ENCODE assay signal across 11 cellular contexts in the genomic region with DNA sequence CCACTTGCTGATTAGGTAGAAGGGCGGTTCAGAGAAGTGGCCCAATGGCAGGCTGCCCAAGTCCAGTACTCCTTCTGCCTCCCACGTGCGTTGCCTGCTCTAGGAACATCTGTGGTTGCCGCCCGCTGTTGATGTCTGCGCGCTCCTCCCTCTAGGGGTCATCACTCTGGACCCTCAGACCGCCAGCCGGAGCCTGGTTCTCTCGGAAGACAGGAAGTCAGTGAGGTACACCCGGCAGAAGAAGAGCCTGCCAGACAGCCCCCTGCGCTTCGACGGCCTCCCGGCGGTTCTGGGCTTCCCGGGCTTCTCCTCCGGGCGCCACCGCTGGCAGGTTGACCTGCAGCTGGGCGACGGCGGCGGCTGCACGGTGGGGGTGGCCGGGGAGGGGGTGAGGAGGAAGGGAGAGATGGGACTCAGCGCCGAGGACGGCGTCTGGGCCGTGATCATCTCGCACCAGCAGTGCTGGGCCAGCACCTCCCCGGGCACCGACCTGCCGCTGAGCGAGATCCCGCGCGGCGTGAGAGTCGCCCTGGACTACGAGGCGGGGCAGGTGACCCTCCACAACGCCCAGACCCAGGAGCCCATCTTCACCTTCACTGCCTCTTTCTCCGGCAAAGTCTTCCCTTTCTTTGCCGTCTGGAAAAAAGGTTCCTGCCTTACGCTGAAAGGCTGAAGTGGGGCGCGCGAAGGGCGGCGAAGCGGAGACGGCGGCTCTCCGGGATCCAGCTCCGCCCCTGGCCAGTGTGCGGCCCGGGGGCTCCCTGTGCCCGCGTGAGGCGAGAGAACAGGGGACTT. TPM values are rescaled to one million over a fixed set of nuclear protein-coding genes. Genes with fewer than 3 reads are reported as not detected.
DNase-seq lines count a peak whose midpoint lies in the region; ATAC-seq, FAIRE-seq and TF ChIP-seq lines count a peak whose summit lies in the region.
"Had no signal": no experiment of that assay in that cellular context is flagged by ENCODE, and none has a peak within 500 bp of the region (broad histone marks: within the 10 kb centered on the region; RNA-seq: fewer than 3 reads in every experiment).

No MANE protein-coding gene starts in this region.

- no peaks in the 10 kb centered on the region for H3K79me2 ChIP-seq in keratinocyte (ENCODE audit: control insufficient read depth, insufficient read depth, low read length)

- H3K9me3 ChIP-seq in keratinocyte (ENCODE audit: control insufficient read depth, low read depth, low read length) (no peaks in the 10 kb centered on the region), thoracic aorta (no peaks in the 10 kb centered on the region)

- H3K27me3 ChIP-seq in keratinocyte (ENCODE audit: control insufficient read depth, extremely low read depth, insufficient read depth, low read length): peaks cover 62% of the 10 kb centered on the region
- H3K27me3 ChIP-seq in thoracic aorta (replicated peaks; ENCODE audit: insufficient read depth): no peaks in the 10 kb centered on the region

- ATAC-seq in activated T-helper 17 cell treated with anti-CD3 and anti-CD28 coated beads, Interleukin-2, amount 50 U/mL, for 72 hours (replicated peaks): peak; percentile 26
- ATAC-seq in thoracic aorta (ENCODE audit: insufficient number of reproducible peaks, low FRiP score, low read depth): no peak

- H3K4me1 Mint-ChIP-seq in activated T-helper 17 cell treated with anti-CD3 and anti-CD28 coated beads, Interleukin-2, amount 50 U/mL, for 72 hours: peaks cover 4% of the 10 kb centered on the region

- H3K4me3 ChIP-seq in keratinocyte (ENCODE audit: control insufficient read depth in 2 of 3, extremely low read depth in 1 of 3, insufficient read depth in 2 of 3, low read depth in 1 of 3, low read length in 3 of 3): no peak overlapping the region
- peak overlapping the region; percentile 34 for H3K4me3 ChIP-seq in thoracic aorta

- peak; percentile 34 for DNase-seq in activated T-cell treated with anti-CD3 and anti-CD28 coated beads, Interleukin-2, amount 50 U/mL, for 1 hour
- no peak for DNase-seq in activated T-cell treated with anti-CD3 and anti-CD28 coated beads, Interleukin-2, amount 50 U/mL, for 48 hours
- DNase-seq in keratinocyte (ENCODE audit: low read depth, low spot score): no peak
- no peak for DNase-seq in thoracic aorta (ENCODE audit: low spot score)
- no peak for DNase-seq in NOMO-1 treated with DMSO at 0.1 percent for 48 hours (lab: John Stamatoyannopoulos, UW; ENCODE audit: unreplicated experiment)
- DNase-seq in NK-92 (lab: John Stamatoyannopoulos, UW; ENCODE audit: unreplicated experiment): no peak
- no peak for DNase-seq in activated effector memory CD4-positive, alpha-beta T cell treated with Interleukin-2 at 50 U/mL for 16 hours
- DNase-seq: small intestine had no signal

- H3K4me1 ChIP-seq in keratinocyte (ENCODE audit: control insufficient read depth, extremely low read depth, insufficient read depth, low read length) (no peaks in the 10 kb centered on the region), thoracic aorta (ENCODE audit: control insufficient read depth in 1 of 2, low read depth in 2 of 2) (no peaks in the 10 kb centered on the region)

- no peak for FAIRE-seq in keratinocyte (lab: Jason Lieb, UNC)
- FAIRE-seq: small intestine had no signal

- no peak overlapping the region for H2AFZ ChIP-seq in keratinocyte (ENCODE audit: control insufficient read depth, low read length)

- no peaks in the 10 kb centered on the region for H4K20me1 ChIP-seq in keratinocyte (ENCODE audit: control insufficient read depth, extremely low read depth, insufficient read depth, low read length)

- no peaks in the 10 kb centered on the region for H3K9me3 Mint-ChIP-seq in activated T-helper 17 cell treated with anti-CD3 and anti-CD28 coated beads, Interleukin-2, amount 50 U/mL, for 72 hours
- H3K9me3 Mint-ChIP-seq: CD8-positive, alpha-beta memory T cell had no signal

- no peak for TF ChIP-seq CTCF in keratinocyte (optimal IDR thresholded peaks at IDR 0.05 in 1 of 3, IDR thresholded peaks at IDR 0.05 in 1 of 3, conservative IDR thresholded peaks at IDR 0.05 in 1 of 3; ENCODE audit: extremely low read depth in 1 of 3, insufficient read depth in 2 of 3, low read length in 3 of 3)
- no peak for TF ChIP-seq CTCF in thoracic aorta (IDR thresholded peaks at IDR 0.05)

- no peak overlapping the region for H3K27ac ChIP-seq in keratinocyte (ENCODE audit: control insufficient read depth, insufficient read depth, low read length)
- no peak overlapping the region for H3K27ac ChIP-seq in thoracic aorta

- H3K9me1 ChIP-seq in keratinocyte (ENCODE audit: control insufficient read depth, extremely low read depth, insufficient read depth, low read length): no peaks in the 10 kb centered on the region

- no peak overlapping the region for H3K9ac ChIP-seq in keratinocyte (ENCODE audit: control insufficient read depth, extremely low read depth, insufficient read depth, low read length)

- H3K27ac Mint-ChIP-seq in activated T-helper 17 cell treated with anti-CD3 and anti-CD28 coated beads, Interleukin-2, amount 50 U/mL, for 72 hours: no peak overlapping the region

- H3K36me3 Mint-ChIP-seq in activated T-helper 17 cell treated with anti-CD3 and anti-CD28 coated beads, Interleukin-2, amount 50 U/mL, for 72 hours (ENCODE audit: low read depth): no peaks in the 10 kb centered on the region
- H3K36me3 Mint-ChIP-seq: CD8-positive, alpha-beta memory T cell had no signal

- peak overlapping the region; percentile 23 for H3K4me2 ChIP-seq in keratinocyte (ENCODE audit: control insufficient read depth, extremely low read depth, insufficient read depth, low read depth, low read length)

- dilution Hi-C loops in keratinocyte (cut with MboI; ENCODE audit: extremely low pct_ligation_motif_present, low sequenced_read_pairs): no loop called here

- no peaks in the 10 kb centered on the region for H3K36me3 ChIP-seq in keratinocyte (ENCODE audit: control insufficient read depth in 2 of 2, extremely low read depth in 1 of 2, insufficient read depth in 2 of 2, low read length in 2 of 2)
- H3K36me3 ChIP-seq in thoracic aorta: no peaks in the 10 kb centered on the region

- no peak overlapping the region for H3K4me3 Mint-ChIP-seq in activated T-helper 17 cell treated with anti-CD3 and anti-CD28 coated beads, Interleukin-2, amount 50 U/mL, for 72 hours

- H3K27me3 Mint-ChIP-seq in activated T-helper 17 cell treated with anti-CD3 and anti-CD28 coated beads, Interleukin-2, amount 50 U/mL, for 72 hours: peaks cover 47% of the 10 kb centered on the region

RNA-seq across cellular contexts. Expression of a gene that starts 8.5 kb away (rescaled TPM):
- not detected for total RNA-seq in activated T-helper 17 cell treated with anti-CD3 and anti-CD28 coated beads, Interleukin-2, amount 50 U/mL, for 72 hours
- not detected in 3 replicates for polyA plus RNA-seq in keratinocyte
- polyA plus RNA-seq in keratinocyte (2011; ENCODE audit: low read depth): 0.11 TPM
- not detected in 2 replicates for polyA plus RNA-seq in keratinocyte (2011; cell fraction: cytosol; rRNA removed)
- polyA plus RNA-seq in keratinocyte (2011; cell fraction: nucleus; rRNA removed): not detected in 2 replicates
- not detected in 2 replicates for polyA plus RNA-seq in keratinocyte (2012; ENCODE audit: low replicate concordance)
- not detected in 3 replicates for polyA minus RNA-seq in keratinocyte
- polyA minus RNA-seq in keratinocyte (2011; cell fraction: cytosol; rRNA and poly(A)+ RNA removed): not detected
- not detected in 2 replicates for polyA minus RNA-seq in keratinocyte (2011; cell fraction: nucleus; rRNA and poly(A)+ RNA removed)
- not detected for total RNA-seq in thoracic aorta
- total RNA-seq: CD8-positive, alpha-beta memory T cell; glomerular endothelial cell had no signal
- polyA plus RNA-seq: CD8-positive, alpha-beta memory T cell had no signal

RNA-seq across cellular contexts. Expression of a gene that starts 10.9 kb away (rescaled TPM):
- under 1 TPM in 1 of 2 donors, not detected in 1; 0.16 TPM for total RNA-seq in activated T-helper 17 cell treated with anti-CD3 and anti-CD28 coated beads, Interleukin-2, amount 50 U/mL, for 72 hours
- polyA plus RNA-seq in keratinocyte: not detected in 3 replicates
- polyA plus RNA-seq in keratinocyte (2011; ENCODE audit: low read depth): not detected
- polyA plus RNA-seq in keratinocyte (2011; cell fraction: cytosol; rRNA removed): not detected in 2 replicates
- polyA plus RNA-seq in keratinocyte (2011; cell fraction: nucleus; rRNA removed): not detected in 2 replicates
- polyA plus RNA-seq in keratinocyte (2012; ENCODE audit: low replicate concordance): not detected in 2 replicates
- polyA minus RNA-seq in keratinocyte: not detected in 3 replicates
- polyA minus RNA-seq in keratinocyte (2011; cell fraction: cytosol; rRNA and poly(A)+ RNA removed): not detected
- polyA minus RNA-seq in keratinocyte (2011; cell fraction: nucleus; rRNA and poly(A)+ RNA removed): not detected in 2 replicates
- not detected for total RNA-seq in thoracic aorta
- total RNA-seq: CD8-positive, alpha-beta memory T cell; glomerular endothelial cell had no signal
- polyA plus RNA-seq: CD8-positive, alpha-beta memory T cell had no signal

RNA-seq across cellular contexts. Expression of a gene that starts 35.9 kb away (rescaled TPM):
- total RNA-seq in activated T-helper 17 cell treated with anti-CD3 and anti-CD28 coated beads, Interleukin-2, amount 50 U/mL, for 72 hours: not detected
- not detected in 3 replicates for polyA plus RNA-seq in keratinocyte
- not detected for polyA plus RNA-seq in keratinocyte (2011; ENCODE audit: low read depth)
- polyA plus RNA-seq in keratinocyte (2011; cell fraction: cytosol; rRNA removed): not detected in 2 replicates
- polyA plus RNA-seq in keratinocyte (2011; cell fraction: nucleus; rRNA removed): not detected in 2 replicates
- polyA plus RNA-seq in keratinocyte (2012; ENCODE audit: low replicate concordance): not detected in 2 replicates
- polyA minus RNA-seq in keratinocyte: not detected in 3 replicates
- polyA minus RNA-seq in keratinocyte (2011; cell fraction: cytosol; rRNA and poly(A)+ RNA removed): not detected
- not detected in 2 replicates for polyA minus RNA-seq in keratinocyte (2011; cell fraction: nucleus; rRNA and poly(A)+ RNA removed)
- total RNA-seq in thoracic aorta: not detected
- total RNA-seq: CD8-positive, alpha-beta memory T cell; glomerular endothelial cell had no signal
- polyA plus RNA-seq: CD8-positive, alpha-beta memory T cell had no signal

RNA-seq across cellular contexts. Expression of a gene that starts 41.3 kb away (rescaled TPM):
- 10 to 100 TPM; 37.6 to 67.0 TPM for total RNA-seq in activated T-helper 17 cell treated with anti-CD3 and anti-CD28 coated beads, Interleukin-2, amount 50 U/mL, for 72 hours
- 34.3 to 37.1 TPM (median 34.7 TPM) in 3 replicates for polyA plus RNA-seq in keratinocyte
- polyA plus RNA-seq in keratinocyte (2011; ENCODE audit: low read depth): 14.5 TPM
- 30.5 and 34.8 TPM in 2 replicates for polyA plus RNA-seq in keratinocyte (2011; cell fraction: cytosol; rRNA removed)
- polyA plus RNA-seq in keratinocyte (2011; cell fraction: nucleus; rRNA removed): 55.2 and 57.5 TPM in 2 replicates
- 22.1 and 40.9 TPM in 2 replicates for polyA plus RNA-seq in keratinocyte (2012; ENCODE audit: low replicate concordance)
- polyA minus RNA-seq in keratinocyte: 30.9 to 72.0 TPM (median 35.9 TPM) in 3 replicates
- polyA minus RNA-seq in keratinocyte (2011; cell fraction: cytosol; rRNA and poly(A)+ RNA removed): 23.4 TPM
- 20.9 and 34.4 TPM in 2 replicates for polyA minus RNA-seq in keratinocyte (2011; cell fraction: nucleus; rRNA and poly(A)+ RNA removed)
- 10 to 100 TPM; 36.0 to 36.1 TPM for total RNA-seq in thoracic aorta

RNA-seq across cellular contexts. Expression of a gene that starts 59.0 kb away (rescaled TPM):
- total RNA-seq in activated T-helper 17 cell treated with anti-CD3 and anti-CD28 coated beads, Interleukin-2, amount 50 U/mL, for 72 hours: not detected
- 0.06 TPM in 1 of 3 replicates, not detected in the others for polyA plus RNA-seq in keratinocyte
- not detected for polyA plus RNA-seq in keratinocyte (2011; ENCODE audit: low read depth)
- 0.05 TPM in 2 replicates for polyA plus RNA-seq in keratinocyte (2011; cell fraction: cytosol; rRNA removed)
- 0.08 TPM in 1 of 2 replicates, not detected in the other for polyA plus RNA-seq in keratinocyte (2011; cell fraction: nucleus; rRNA removed)
- polyA plus RNA-seq in keratinocyte (2012; ENCODE audit: low replicate concordance): 0.18 and 2.5 TPM in 2 replicates
- polyA minus RNA-seq in keratinocyte: not detected in 3 replicates
- polyA minus RNA-seq in keratinocyte (2011; cell fraction: cytosol; rRNA and poly(A)+ RNA removed): not detected
- polyA minus RNA-seq in keratinocyte (2011; cell fraction: nucleus; rRNA and poly(A)+ RNA removed): not detected in 2 replicates
- 1 to 10 TPM in 1 of 2 donors, not detected in 1; 2.0 TPM for total RNA-seq in thoracic aorta
- total RNA-seq: CD8-positive, alpha-beta memory T cell; glomerular endothelial cell had no signal
- polyA plus RNA-seq: CD8-positive, alpha-beta memory T cell had no signal
